24 cellular contexts compared by ENCODE assay signal in the genomic region with DNA sequence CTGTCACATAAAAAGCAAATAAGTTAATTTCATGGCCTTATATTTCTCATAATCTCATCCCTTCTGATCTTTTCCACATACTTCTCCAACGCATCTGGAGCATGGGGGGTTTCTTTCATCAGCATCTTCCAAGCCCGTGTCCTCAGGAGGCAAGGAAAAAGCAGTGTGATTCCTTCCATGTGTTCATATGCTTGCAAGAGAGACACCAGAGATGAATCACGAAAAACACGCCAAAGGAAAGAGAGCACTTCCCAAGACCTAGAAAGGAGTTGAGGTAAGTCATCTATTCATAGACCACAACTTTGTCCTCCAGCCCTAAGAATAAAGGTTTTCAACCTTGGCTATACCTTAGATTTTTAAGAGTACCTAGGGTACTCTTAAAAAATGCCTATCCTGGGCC. TPM values are rescaled to one million over a fixed set of nuclear protein-coding genes. Genes with fewer than 3 reads are reported as not detected.
A peak's percentile ranks its signal among the peaks of the same experiment; 100 is the strongest.
DNase-seq lines count a peak whose midpoint lies in the region; ATAC-seq, FAIRE-seq and TF ChIP-seq lines count a peak whose summit lies in the region.
"Had no signal": no experiment of that assay in that cellular context is flagged by ENCODE, and none has a peak within 500 bp of the region (broad histone marks: within the 10 kb centered on the region; RNA-seq: fewer than 3 reads in every experiment).

No MANE protein-coding gene starts in this region.

- no peak overlapping the region for H3K4me3 Mint-ChIP-seq in astrocyte (ENCODE audit: unreplicated experiment)
- H3K4me3 Mint-ChIP-seq: CD14-positive monocyte; CD4-positive, alpha-beta T cell; CD8-positive, alpha-beta memory T cell; H9 had no signal

- ATAC-seq in HG03025 (IDR thresholded peaks at IDR 0.05; ENCODE audit: low FRiP score, unreplicated experiment) (no peak), GM19463 (IDR thresholded peaks at IDR 0.05; ENCODE audit: unreplicated experiment) (no peak)
- ATAC-seq: HCT116 had no signal

- H3K36me3 Mint-ChIP-seq in astrocyte (ENCODE audit: low read depth, unreplicated experiment) = no peaks in the 10 kb centered on the region
- H3K36me3 Mint-ChIP-seq: CD14-positive monocyte; CD8-positive, alpha-beta memory T cell had no signal

- H2AFZ ChIP-seq in PC-9 (no peak overlapping the region), astrocyte (ENCODE audit: low read depth, low read length) (no peak overlapping the region)

- peaks cover 2% of the 10 kb centered on the region for H3K9me3 Mint-ChIP-seq in astrocyte (ENCODE audit: unreplicated experiment)
- H3K9me3 Mint-ChIP-seq: CD4-positive, alpha-beta T cell; H9 had no signal

- TF ChIP-seq CTCF in PC-9 (conservative IDR thresholded peaks at IDR 0.05) (no peak), astrocyte (IDR thresholded peaks at IDR 0.05; ENCODE audit: insufficient read depth, low read depth, low read length) (no peak)

- H3F3A ChIP-seq in PC-9 (ENCODE audit: insufficient read depth, low read depth) = peaks cover 20% of the 10 kb centered on the region; the same call in 1 of the 2 replicates

- no peaks in the 10 kb centered on the region for H3K9me2 ChIP-seq in PC-9 (ENCODE audit: insufficient read depth)

- H3K27ac Mint-ChIP-seq in astrocyte (ENCODE audit: unreplicated experiment) = no peak overlapping the region
- H3K27ac Mint-ChIP-seq: CD4-positive, alpha-beta T cell; CD8-positive, alpha-beta memory T cell; H9 had no signal

- H3K4me3 ChIP-seq in PC-9 (no peak overlapping the region), astrocyte (ENCODE audit: insufficient read depth, low read depth, low read length) (no peak overlapping the region)
- H3K4me3 ChIP-seq: BLaER1 treated with 17β-estradiol and CSF1 and Interleukin-3, amounts not matched to agents 10 nM and 100 nM had no signal

- no peaks in the 10 kb centered on the region for H3K27me3 ChIP-seq in PC-9 (ENCODE audit: insufficient read depth, low read depth)
- no peaks in the 10 kb centered on the region for H3K27me3 ChIP-seq in astrocyte (ENCODE audit: insufficient read depth, low read length)
- H3K27me3 ChIP-seq: BLaER1 treated with 17β-estradiol and CSF1 and Interleukin-3, amounts not matched to agents 10 nM and 100 nM had no signal

- H3K9me3 ChIP-seq in PC-9 (ENCODE audit: insufficient read depth, low read depth) = no peaks in the 10 kb centered on the region
- H3K9me3 ChIP-seq in astrocyte (ENCODE audit: insufficient read depth, low read depth, low read length) = no peaks in the 10 kb centered on the region
- H3K9me3 ChIP-seq: BE2C had no signal

- peak; percentile 32 for DNase-seq in EH (ENCODE audit: low read depth)
- no peak for DNase-seq in PC-9
- no peak for DNase-seq in astrocyte (ENCODE audit: low read depth)
- DNase-seq in stimulated activated CD4-positive, alpha-beta T cell treated with anti-CD3 and anti-CD28 coated beads, Interleukin-2, amount 100 ng/mL, for 48 hours = no peak
- DNase-seq in H54 (ENCODE audit: insufficient read length, low spot score) = no peak
- DNase-seq: AML-193; BE2C; CD4-positive, alpha-beta T cell; CD8-positive, alpha-beta memory T cell; DMS 273 treated with DMSO at 0.1 percent for 48 hours; DMS79; GF-D8; H9 had no signal

- H3K4me1 ChIP-seq in PC-9 (replicated peaks; ENCODE audit: insufficient read depth) = peaks cover 26% of the 10 kb centered on the region
- no peaks in the 10 kb centered on the region for H3K4me1 ChIP-seq in astrocyte (ENCODE audit: insufficient read depth, low read length)

- CTCF ChIA-PET in PC-9 (lab: Charles Lee) = no interaction called here

- H3K27me3 Mint-ChIP-seq in astrocyte (ENCODE audit: low read depth, unreplicated experiment) = no peaks in the 10 kb centered on the region

- H3K9ac ChIP-seq in astrocyte (ENCODE audit: low read length) = no peak overlapping the region
- H3K9ac ChIP-seq: BLaER1 treated with 17β-estradiol and CSF1 and Interleukin-3, amounts not matched to agents 10 nM and 100 nM had no signal

- H3K79me2 ChIP-seq in PC-9 (ENCODE audit: low read depth) (no peaks in the 10 kb centered on the region), astrocyte (ENCODE audit: insufficient read depth, low read length) (no peaks in the 10 kb centered on the region)

- no peaks in the 10 kb centered on the region for H3K36me3 ChIP-seq in PC-9 (ENCODE audit: low read depth)
- H3K36me3 ChIP-seq in astrocyte (ENCODE audit: insufficient read depth, low read length) = no peaks in the 10 kb centered on the region
- H3K36me3 ChIP-seq: BE2C; BLaER1 treated with 17β-estradiol and CSF1 and Interleukin-3, amounts not matched to agents 10 nM and 100 nM had no signal

- no peak for TF ChIP-seq POLR2A in H54 (IDR thresholded peaks at IDR 0.05; ENCODE audit: low read depth, low read length)

- FAIRE-seq in astrocyte (lab: Jason Lieb, UNC) = no peak
- no peak for FAIRE-seq in H54 (lab: Jason Lieb, UNC)
- FAIRE-seq: D721Med, GM12891, GM18507, H1 had no signal

- H4K20me1 ChIP-seq in PC-9 (ENCODE audit: insufficient read depth) (no peaks in the 10 kb centered on the region), astrocyte (ENCODE audit: insufficient read depth, low read length) (no peaks in the 10 kb centered on the region)
- H4K20me1 ChIP-seq: BLaER1 treated with 17β-estradiol and CSF1 and Interleukin-3, amounts not matched to agents 10 nM and 100 nM had no signal

- H3K4me2 ChIP-seq in PC-9 = no peak overlapping the region
- no peak overlapping the region for H3K4me2 ChIP-seq in astrocyte (ENCODE audit: low read length)

- BruUV-seq in PC-9 (replicated peaks; lab: Mats Ljungman, UMichigan) = TSS peak; percentile 52

- intact Hi-C loops in PC-9 (cut with micrococcal nuclease; ENCODE audit: unreplicated experiment) = no loop called here

- POLR2A ChIA-PET in PC-9 (lab: Charles Lee; ENCODE audit: unreplicated experiment) = no interaction called here

- H3K4me1 Mint-ChIP-seq in astrocyte (ENCODE audit: low read depth, unreplicated experiment) = peaks cover 13% of the 10 kb centered on the region
- H3K4me1 Mint-ChIP-seq: CD8-positive, alpha-beta memory T cell had no signal

- no peak overlapping the region for H3K27ac ChIP-seq in PC-9
- peak overlapping the region; percentile 2 for H3K27ac ChIP-seq in astrocyte (ENCODE audit: low read depth, low read length)

RNA-seq across cellular contexts. Expression of gene SVEP1, which starts 26.0 kb away (rescaled TPM):
- total RNA-seq in PC-9 (2021) = 2.9 and 3.3 TPM in 2 replicates
- 1.1 and 1.5 TPM in 2 replicates for total RNA-seq in astrocyte
- total RNA-seq: A172; CD4-positive, alpha-beta T cell; CD8-positive, alpha-beta memory T cell; G401 had no signal
